Comparison of ENCODE assay signal across 9 cellular contexts in the genomic region with DNA sequence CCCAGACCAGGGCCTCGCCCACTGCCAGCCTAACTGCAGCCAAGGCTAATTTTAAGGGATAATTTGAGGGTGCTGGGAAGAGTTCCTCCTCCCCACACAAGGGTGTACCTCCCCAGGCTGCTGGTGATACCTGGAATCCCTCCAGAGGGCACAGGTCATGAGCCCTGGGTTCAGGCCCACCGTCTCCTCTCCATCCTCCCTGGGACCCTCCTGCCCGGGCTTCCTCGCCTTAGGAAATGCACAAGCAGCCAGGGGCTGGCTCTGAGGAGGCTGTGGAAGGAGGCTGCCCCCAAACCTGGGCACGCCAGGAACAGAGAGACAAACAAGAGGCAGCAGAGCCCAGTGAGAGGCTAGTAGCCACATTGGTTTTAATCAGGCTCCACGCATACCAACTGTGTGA.
"Had no signal": no experiment of that assay in that cellular context is flagged by ENCODE, and none has a peak within 500 bp of the region (broad histone marks: within the 10 kb centered on the region; RNA-seq: fewer than 3 reads in every experiment).

No MANE protein-coding gene starts in this region.

- DNase-seq: activated CD4-positive, alpha-beta memory T cell treated with anti-CD3 and anti-CD28 coated beads, Interleukin-2, amount 10 ng/mL, durations not matched to agents 7 days and 5 days; activated CD4-positive, alpha-beta T cell treated with anti-CD3 and anti-CD28 coated beads for 4 hours; activated T-cell treated with anti-CD3 and anti-CD28 coated beads, Interleukin-2, amount 50 U/mL, for 4 hours; hippocampal formation; kidney had no signal

- H3K4me3 ChIP-seq: adrenal gland, cardiac muscle cell, left lung, pancreas had no signal

- H3K27me3 ChIP-seq: adrenal gland, cardiac muscle cell, left lung, pancreas had no signal

- H3K9me3 ChIP-seq: adrenal gland, left lung, pancreas had no signal

- H3K27ac ChIP-seq: cardiac muscle cell, left lung, pancreas had no signal

- H3K36me3 ChIP-seq: adrenal gland, cardiac muscle cell, left lung, pancreas had no signal
